16 cellular contexts compared by ENCODE assay signal in the genomic region with DNA sequence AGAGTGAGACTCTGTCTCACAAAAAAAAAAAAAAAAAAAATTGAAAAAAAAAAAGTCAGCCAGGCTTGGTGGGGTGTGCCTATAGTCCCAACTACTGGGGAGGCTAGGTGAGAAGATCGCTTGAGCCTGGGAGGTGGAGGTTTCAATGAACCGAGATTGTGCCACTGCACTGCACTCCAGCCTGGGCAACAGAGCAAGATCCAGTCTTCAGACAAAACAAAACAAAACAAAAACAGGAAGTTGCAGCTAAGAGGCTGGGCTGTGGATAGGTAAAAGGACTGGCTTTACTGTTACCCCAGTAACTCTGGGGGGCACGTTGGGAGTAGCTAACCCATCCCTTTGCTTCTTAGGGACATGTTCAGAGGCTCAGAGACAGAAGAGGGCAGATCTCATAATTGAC. TPM values are rescaled to one million over a fixed set of nuclear protein-coding genes. Genes with fewer than 3 reads are reported as not detected.
DNase-seq lines count a peak whose midpoint lies in the region; ATAC-seq, FAIRE-seq and TF ChIP-seq lines count a peak whose summit lies in the region.
"Had no signal": no experiment of that assay in that cellular context is flagged by ENCODE, and none has a peak within 500 bp of the region (broad histone marks: within the 10 kb centered on the region; RNA-seq: fewer than 3 reads in every experiment).

No MANE protein-coding gene starts in this region.

- TF ChIP-seq RAD21 in K562 (CRISPR knock-in tag; conservative IDR thresholded peaks at IDR 0.05 in 1 of 2, IDR thresholded peaks at IDR 0.05 in 1 of 2) = no peak

- H4K20me1 ChIP-seq in GM23248 (ENCODE audit: insufficient read depth) = no peaks in the 10 kb centered on the region
- H4K20me1 ChIP-seq in K562 (replicated peaks; ENCODE audit: control insufficient read depth, insufficient read depth, low read length) = no peaks in the 10 kb centered on the region
- no peaks in the 10 kb centered on the region for H4K20me1 ChIP-seq in neural progenitor cell (ENCODE audit: low read depth)
- H4K20me1 ChIP-seq: BLaER1 had no signal

- H3K4me3 Mint-ChIP-seq in neural progenitor cell = no peak overlapping the region
- H3K4me3 Mint-ChIP-seq: CD4-positive, CD25-positive, alpha-beta regulatory T cell; GM23338 had no signal

- no peak overlapping the region for H3K27ac ChIP-seq in ACC112 (ENCODE audit: low read depth, low read length)
- no peak overlapping the region for H3K27ac ChIP-seq in GM23248
- no peak overlapping the region for H3K27ac ChIP-seq in K562 (ENCODE audit: extremely low read depth, low read depth, low read length)
- no peak overlapping the region for H3K27ac ChIP-seq in neural progenitor cell
- H3K27ac ChIP-seq: BLaER1 had no signal

- no TSS peak for BruUV-seq in K562 (replicated peaks; lab: Mats Ljungman, UMichigan)

- intact Hi-C loops in K562 (cut with micrococcal nuclease) = no loop called here

- TF ChIP-seq CTCF in K562 (IDR thresholded peaks at IDR 0.05 in 2 of 3, conservative IDR thresholded peaks at IDR 0.05 in 1 of 3; ENCODE audit: insufficient read depth in 2 of 3, low read depth in 1 of 3, low read length in 3 of 3) (no peak), neural progenitor cell (IDR thresholded peaks at IDR 0.05) (no peak)

- H3K27me3 Mint-ChIP-seq in neural progenitor cell (ENCODE audit: insufficient read depth, low read depth) = peaks cover 5% of the 10 kb centered on the region

- no peaks in the 10 kb centered on the region for H3K36me3 Mint-ChIP-seq in neural progenitor cell
- H3K36me3 Mint-ChIP-seq: CD4-positive, CD25-positive, alpha-beta regulatory T cell had no signal

- H3K27ac Mint-ChIP-seq in neural progenitor cell = peak overlapping the region; percentile 41
- H3K27ac Mint-ChIP-seq: CD4-positive, CD25-positive, alpha-beta regulatory T cell; GM23338 had no signal

- H3K27me3 ChIP-seq in ACC112 (ENCODE audit: insufficient read depth, low read length) = no peaks in the 10 kb centered on the region
- H3K27me3 ChIP-seq in GM23248 (replicated peaks; ENCODE audit: insufficient read depth) = no peaks in the 10 kb centered on the region
- H3K27me3 ChIP-seq in K562 (ENCODE audit: control insufficient read depth in 2 of 2, insufficient read depth in 2 of 2, low read length in 2 of 2) = no peaks in the 10 kb centered on the region
- H3K27me3 ChIP-seq in neural progenitor cell = peaks cover 7% of the 10 kb centered on the region
- H3K27me3 ChIP-seq: BLaER1 had no signal

- H3K4me2 ChIP-seq in GM23248 (ENCODE audit: unreplicated experiment) (no peak overlapping the region), K562 (ENCODE audit: insufficient read depth, low read length) (no peak overlapping the region), neural progenitor cell (no peak overlapping the region)
- H3K4me2 ChIP-seq: BLaER1, GM23338 had no signal

- H3K36me3 ChIP-seq in ACC112 (ENCODE audit: insufficient read depth, low read length) (no peaks in the 10 kb centered on the region), GM23248 (ENCODE audit: low read depth) (no peaks in the 10 kb centered on the region), K562 (ENCODE audit: control insufficient read depth, insufficient read depth, low read length) (no peaks in the 10 kb centered on the region), neural progenitor cell (no peaks in the 10 kb centered on the region)
- H3K36me3 ChIP-seq: BLaER1, HAP-1 had no signal

- in situ Hi-C loops in GM23248 (cut with MboI) = no loop called here
- in situ Hi-C loops in K562 (cut with MboI) = no loop called here

- POLR2A ChIA-PET in K562 (lab: Yijun Ruan, JAX) = interaction anchor here (0.6 to 1.8 kb wide), 2 partner anchors 13 to 90 kb away, joined by 3 to 4 read pairs; no protein-coding TSS in a partner anchor

- H3K4me1 Mint-ChIP-seq in neural progenitor cell = peaks cover 5% of the 10 kb centered on the region

- DNase-seq in GM23248 = no peak
- no peak for DNase-seq in K562 (ENCODE audit: extremely low read depth in 1 of 4, low spot score in 3 of 4)
- DNase-seq in neural progenitor cell (ENCODE audit: low spot score) = no peak
- no peak for DNase-seq in activated CD8-positive, alpha-beta memory T cell treated with anti-CD3 and anti-CD28 coated beads, Interleukin-2, amount 50 U/mL, for 4 hours
- DNase-seq in KG1 (lab: John Stamatoyannopoulos, UW) = no peak
- DNase-seq in DMS 273 treated with DMSO at 0.1 percent for 48 hours (lab: John Stamatoyannopoulos, UW) = no peak
- DNase-seq: AML-193; CD4-positive, CD25-positive, alpha-beta regulatory T cell had no signal

- H3K79me2 ChIP-seq in ACC112 (ENCODE audit: control insufficient read depth, insufficient read depth, low read length, unreplicated experiment) (no peaks in the 10 kb centered on the region), GM23248 (ENCODE audit: insufficient read depth) (no peaks in the 10 kb centered on the region), K562 (ENCODE audit: control insufficient read depth, insufficient read depth, low read length) (no peaks in the 10 kb centered on the region), neural progenitor cell (ENCODE audit: low read depth) (no peaks in the 10 kb centered on the region)

- 78 to 81% methylated on average over 3 of the region's 3 CpGs for whole genome bisulfite sequencing in GM23248 (ENCODE audit: low coverage in 1 of 2, low lambda C conversion rate in 2 of 2, missing lambda C conversion rate in 2 of 2), 2 experiments
- 44% methylated on average over 3 of the region's 3 CpGs for WGBS in K562 (ENCODE audit: insufficient coverage, low coverage, missing lambda C conversion rate)

- ATAC-seq in K562 (peak; percentile 23), HG03135 (IDR thresholded peaks at IDR 0.05; ENCODE audit: unreplicated experiment) (no peak)
- ATAC-seq: GM23338 had no signal

- H3K9me1 ChIP-seq in K562 (ENCODE audit: control insufficient read depth, insufficient read depth, low read length) = peaks cover 4% of the 10 kb centered on the region

- no peak for TF ChIP-seq EP300 in K562 (IDR thresholded peaks at IDR 0.05; ENCODE audit: low read length)

- CTCF ChIA-PET in K562 (lab: Yijun Ruan, JAX; ENCODE audit: low intra/inter-chr PET ratio) = no interaction called here

- TF ChIP-seq POLR2A in K562 (conservative IDR thresholded peaks at IDR 0.05) = no peak

- peak overlapping the region; percentile 11 for H2AFZ ChIP-seq in ACC112 (ENCODE audit: low read length, unreplicated experiment)
- H2AFZ ChIP-seq in GM23248 = peak overlapping the region; percentile 41; the same call in 1 of the 2 replicates
- peak overlapping the region; percentile 75 for H2AFZ ChIP-seq in K562 (ENCODE audit: low read depth, low read length)
- H2AFZ ChIP-seq in neural progenitor cell (replicated peaks) = peak overlapping the region; percentile 57
- H2AFZ ChIP-seq: GM23338 had no signal

- H3K4me1 ChIP-seq in ACC112 (ENCODE audit: control insufficient read depth, insufficient read depth, low read length, unreplicated experiment) = peaks cover 32% of the 10 kb centered on the region
- peaks cover 25% of the 10 kb centered on the region for H3K4me1 ChIP-seq in GM23248 (ENCODE audit: insufficient read depth)
- H3K4me1 ChIP-seq in K562 (replicated peaks in 1 of 2; ENCODE audit: control insufficient read depth in 2 of 2, insufficient read depth in 2 of 2, low read length in 2 of 2) = peaks cover 11 to 18% of the 10 kb centered on the region in 2 experiments; a peak in 3 of 5 replicates
- H3K4me1 ChIP-seq in neural progenitor cell = peaks cover 2% of the 10 kb centered on the region
- H3K4me1 ChIP-seq: HAP-1 had no signal

- H3F3A ChIP-seq in GM23248 (ENCODE audit: insufficient read depth) (peaks cover 25% of the 10 kb centered on the region), neural progenitor cell (ENCODE audit: low read depth) (peaks cover 8% of the 10 kb centered on the region)

- H3K9me2 ChIP-seq in GM23248 (ENCODE audit: insufficient read depth) = no peaks in the 10 kb centered on the region

- no peaks in the 10 kb centered on the region for H3K9me3 Mint-ChIP-seq in neural progenitor cell
- H3K9me3 Mint-ChIP-seq: GM23338 had no signal

- H3K9me3 ChIP-seq in GM23248 (ENCODE audit: low read depth) (no peaks in the 10 kb centered on the region), K562 (replicated peaks; ENCODE audit: control insufficient read depth, insufficient read depth, low read depth, low read length) (no peaks in the 10 kb centered on the region), neural progenitor cell (ENCODE audit: low read depth) (no peaks in the 10 kb centered on the region)
- H3K9me3 ChIP-seq: BLaER1, HAP-1 had no signal

- no peak overlapping the region for H3K4me3 ChIP-seq in ACC112 (ENCODE audit: low read depth, low read length)
- H3K4me3 ChIP-seq in GM23248 = no peak overlapping the region
- H3K4me3 ChIP-seq in K562 = no peak overlapping the region
- H3K4me3 ChIP-seq in neural progenitor cell = no peak overlapping the region
- H3K4me3 ChIP-seq: BLaER1, GM23338, HAP-1 had no signal

- H3K9ac ChIP-seq in GM23248 (no peak overlapping the region), K562 (ENCODE audit: insufficient read depth in 1 of 2, low read depth in 2 of 2, low read length in 2 of 2) (peak overlapping the region in 1 of 2 experiments; percentile 73; a peak in 1 of 4 replicates), neural progenitor cell (no peak overlapping the region)
- H3K9ac ChIP-seq: BLaER1 had no signal

- FAIRE-seq in K562 (lab: Jason Lieb, UNC) = no peak

RNA-seq across cellular contexts. Expression of gene PC, which starts 6.3 kb away (rescaled TPM):
- 16.4 and 23.1 TPM in 2 replicates for total RNA-seq in GM23248 (2014; rRNA removed; shearing (Covaris generic))
- polyA plus RNA-seq in GM23248 (2016; fragmentation: Nextera tagmentation; extraction: Ambion mirVana) (16.6 and 17.7 TPM in 2 replicates), K562 (2011; rRNA removed) (6.1 and 11.2 TPM in 2 replicates), K562 (2014; fragmentation: Illumina TruSeq; extraction: Trizol) (13.7 and 20.7 TPM in 2 replicates), K562 (2014; fragmentation: Nextera tagmentation; extraction: Ambion mirVana) (under 1 TPM; 0.94 to 0.97 TPM), K562 (2014; rRNA removed) (10.4 and 26.1 TPM in 2 replicates)
- total RNA-seq in K562 (2011; cell fraction: chromatin; rRNA removed; ENCODE audit: low replicate concordance) = 53.4 and 88.6 TPM in 2 replicates
- 47.2 and 61.2 TPM in 2 replicates for total RNA-seq in K562 (2011; cell fraction: nucleolus; rRNA removed)
- 25.8 and 29.3 TPM in 2 replicates for total RNA-seq in K562 (2011; cell fraction: nucleoplasm; rRNA removed)
- total RNA-seq in K562 (2014; rRNA removed) (11.1 and 22.7 TPM in 2 replicates), K562 (2014; rRNA removed; fragmentation: Illumina TruSeq; extraction: Trizol) (4.4 and 8.4 TPM in 2 replicates), K562 (2015; rRNA removed; fragmentation: Illumina TruSeq; extraction: Trizol) (8.7 and 9.9 TPM in 2 replicates), K562 (2021) (38.0 and 38.4 TPM in 2 replicates), neural progenitor cell (ENCODE audit: low replicate concordance) (11.4 and 20.4 TPM in 2 replicates)
- 5.8 and 9.3 TPM in 2 replicates for polyA plus RNA-seq in K562 (2011; cell fraction: cytosol; rRNA removed)
- polyA plus RNA-seq in K562 (2011; cell fraction: nucleus; rRNA removed) = 43.6 and 55.7 TPM in 2 replicates
- 21.3 and 21.6 TPM in 2 replicates for polyA plus RNA-seq in K562 (2012)
- polyA minus RNA-seq in K562 (2011; rRNA and poly(A)+ RNA removed) = 6.5 and 7.7 TPM in 2 replicates
- polyA minus RNA-seq in K562 (2011; cell fraction: cytosol; rRNA and poly(A)+ RNA removed) = 10.8 and 16.8 TPM in 2 replicates
- polyA minus RNA-seq in K562 (2011; cell fraction: nucleus; rRNA and poly(A)+ RNA removed) = 13.3 and 13.7 TPM in 2 replicates

RNA-seq across cellular contexts. Expression of gene C11orf86, which starts 10.6 kb away (rescaled TPM):
- not detected in 2 replicates for total RNA-seq in GM23248 (2014; rRNA removed; shearing (Covaris generic))
- polyA plus RNA-seq in GM23248 (2016; fragmentation: Nextera tagmentation; extraction: Ambion mirVana) (not detected in 2 replicates), K562 (2011; rRNA removed) (not detected in 2 replicates), K562 (2014; fragmentation: Illumina TruSeq; extraction: Trizol) (not detected in 2 replicates), K562 (2014; fragmentation: Nextera tagmentation; extraction: Ambion mirVana) (not detected), K562 (2014; rRNA removed) (not detected in 2 replicates)
- not detected in 2 replicates for total RNA-seq in K562 (2011; cell fraction: chromatin; rRNA removed; ENCODE audit: low replicate concordance)
- total RNA-seq in K562 (2011; cell fraction: nucleolus; rRNA removed) = not detected in 2 replicates
- not detected in 2 replicates for total RNA-seq in K562 (2011; cell fraction: nucleoplasm; rRNA removed)
- total RNA-seq in K562 (2014; rRNA removed) (not detected in 2 replicates), K562 (2014; rRNA removed; fragmentation: Illumina TruSeq; extraction: Trizol) (not detected in 2 replicates), K562 (2015; rRNA removed; fragmentation: Illumina TruSeq; extraction: Trizol) (not detected in 2 replicates), K562 (2021) (not detected in 2 replicates), neural progenitor cell (ENCODE audit: low replicate concordance) (not detected in 2 replicates)
- not detected in 2 replicates for polyA plus RNA-seq in K562 (2011; cell fraction: cytosol; rRNA removed)
- not detected in 2 replicates for polyA plus RNA-seq in K562 (2011; cell fraction: nucleus; rRNA removed)
- not detected in 2 replicates for polyA plus RNA-seq in K562 (2012)
- polyA minus RNA-seq in K562 (2011; rRNA and poly(A)+ RNA removed) = not detected in 2 replicates
- polyA minus RNA-seq in K562 (2011; cell fraction: cytosol; rRNA and poly(A)+ RNA removed) = 1.1 TPM in 1 of 2 replicates, not detected in the other
- not detected in 2 replicates for polyA minus RNA-seq in K562 (2011; cell fraction: nucleus; rRNA and poly(A)+ RNA removed)
- total RNA-seq: A673; CD4-positive, CD25-positive, alpha-beta regulatory T cell; Daoy; HT1080 had no signal
- polyA plus RNA-seq: CD4-positive, CD25-positive, alpha-beta regulatory T cell had no signal

RNA-seq across cellular contexts. Expression of gene SYT12, which starts 58.4 kb away (rescaled TPM):
- total RNA-seq in GM23248 (2014; rRNA removed; shearing (Covaris generic)) = 2.8 and 3.3 TPM in 2 replicates
- polyA plus RNA-seq in GM23248 (2016; fragmentation: Nextera tagmentation; extraction: Ambion mirVana) = 0.75 and 1.9 TPM in 2 replicates
- total RNA-seq in K562 (2011; cell fraction: chromatin; rRNA removed; ENCODE audit: low replicate concordance) = 0.14 and 0.32 TPM in 2 replicates
- total RNA-seq in K562 (2011; cell fraction: nucleolus; rRNA removed) = 0.13 and 0.17 TPM in 2 replicates
- 0.15 TPM in 1 of 2 replicates, not detected in the other for total RNA-seq in K562 (2011; cell fraction: nucleoplasm; rRNA removed)
- not detected in 2 replicates for total RNA-seq in K562 (2014; rRNA removed)
- 0.11 TPM in 1 of 2 replicates, not detected in the other for total RNA-seq in K562 (2014; rRNA removed; fragmentation: Illumina TruSeq; extraction: Trizol)
- total RNA-seq in K562 (2015; rRNA removed; fragmentation: Illumina TruSeq; extraction: Trizol) = 0.11 TPM in 1 of 2 replicates, not detected in the other
- not detected in 2 replicates for total RNA-seq in K562 (2021)
- 0.01 and 0.03 TPM in 2 replicates for polyA plus RNA-seq in K562 (2011; rRNA removed)
- polyA plus RNA-seq in K562 (2011; cell fraction: cytosol; rRNA removed) = 0.01 and 0.04 TPM in 2 replicates
- polyA plus RNA-seq in K562 (2011; cell fraction: nucleus; rRNA removed) = 0.04 and 0.13 TPM in 2 replicates
- polyA plus RNA-seq in K562 (2012) = 0.08 and 0.21 TPM in 2 replicates
- polyA plus RNA-seq in K562 (2014; fragmentation: Illumina TruSeq; extraction: Trizol) = 0.03 TPM in 1 of 2 replicates, not detected in the other
- not detected for polyA plus RNA-seq in K562 (2014; fragmentation: Nextera tagmentation; extraction: Ambion mirVana)
- 0.03 and 0.07 TPM in 2 replicates for polyA plus RNA-seq in K562 (2014; rRNA removed)
- polyA minus RNA-seq in K562 (2011; rRNA and poly(A)+ RNA removed) = 0.04 TPM in 1 of 2 replicates, not detected in the other
- polyA minus RNA-seq in K562 (2011; cell fraction: cytosol; rRNA and poly(A)+ RNA removed) = not detected in 2 replicates
- 0.13 and 0.22 TPM in 2 replicates for polyA minus RNA-seq in K562 (2011; cell fraction: nucleus; rRNA and poly(A)+ RNA removed)
- 0.50 and 0.67 TPM in 2 replicates for total RNA-seq in neural progenitor cell (ENCODE audit: low replicate concordance)
- total RNA-seq: CD4-positive, CD25-positive, alpha-beta regulatory T cell had no signal
- polyA plus RNA-seq: CD4-positive, CD25-positive, alpha-beta regulatory T cell had no signal

Comparison
In these comparisons a context has a peak if more than half of its experiments do, and no peak if none do; other contexts are left out.
1. H2AFZ ChIP-seq: peak in every context shown above with its lines; median percentile 75 in K562; 57 in neural progenitor cell; 41 in GM23248; 11 in ACC112.